ENCODE assay signal across 12 cellular contexts in genomic region chrX:38563006-38563405, GRCh38. TPM values are rescaled to one million over a fixed set of nuclear protein-coding genes. Genes with fewer than 3 reads are reported as not detected.
DNase-seq lines count a peak whose midpoint lies in the region; ATAC-seq, FAIRE-seq and TF ChIP-seq lines count a peak whose summit lies in the region.
"Had no signal": no experiment of that assay in that cellular context is flagged by ENCODE, and none has a peak within 500 bp of the region (broad histone marks: within the 10 kb centered on the region; RNA-seq: fewer than 3 reads in every experiment).

No MANE protein-coding gene starts in this region.

- no peaks in the 10 kb centered on the region for H3K36me3 Mint-ChIP-seq in glutamatergic neuron (ENCODE audit: unreplicated experiment)
- no peaks in the 10 kb centered on the region for H3K36me3 Mint-ChIP-seq in stimulated activated memory B cell treated with anti-CD40 and anti-IgM and Interleukin-4, amounts not matched to agents 10 μg/mL and 1 μg/mL and 100 μg/mL, for 72 hours

- no peak overlapping the region for H3K9ac ChIP-seq in parathyroid adenoma
- H3K9ac ChIP-seq: BLaER1 treated with 17β-estradiol and CSF1 and Interleukin-3, amounts not matched to agents 10 nM and 100 nM had no signal

- ATAC-seq in A549 (no peak), HG03460 (IDR thresholded peaks at IDR 0.05; ENCODE audit: unreplicated experiment) (no peak)
- ATAC-seq in stimulated activated memory B cell treated with anti-CD40 and anti-IgM and Interleukin-4, amounts not matched to agents 10 μg/mL and 1 μg/mL and 100 μg/mL, for 72 hours: no peak

- DNase-seq in A549 (ENCODE audit: low read depth in 1 of 2, low spot score in 1 of 2) (no peak), NCI-H69 (lab: John Stamatoyannopoulos, UW) (peak; percentile 31), glutamatergic neuron (no peak), NCI-H510A treated with DMSO at 0.1 percent for 48 hours (lab: John Stamatoyannopoulos, UW) (no peak), UCSD-AML1 (lab: John Stamatoyannopoulos, UW; ENCODE audit: unreplicated experiment) (no peak)
- DNase-seq: activated gamma-delta T cell treated with Interleukin-2 at 50 U/mL for 16 hours, mesenchymal stem cell had no signal

- H3K4me1 Mint-ChIP-seq in glutamatergic neuron (ENCODE audit: low read depth, unreplicated experiment): no peaks in the 10 kb centered on the region
- peaks cover 6% of the 10 kb centered on the region for H3K4me1 Mint-ChIP-seq in stimulated activated memory B cell treated with anti-CD40 and anti-IgM and Interleukin-4, amounts not matched to agents 10 μg/mL and 1 μg/mL and 100 μg/mL, for 72 hours

- H3K4me3 ChIP-seq in A549: peak overlapping the region; percentile 54; the same call in 2 of the 3 replicates
- H3K4me3 ChIP-seq in parathyroid adenoma (ENCODE audit: low read depth, low read length): peak overlapping the region; percentile 61
- H3K4me3 ChIP-seq: BLaER1 treated with 17β-estradiol and CSF1 and Interleukin-3, amounts not matched to agents 10 nM and 100 nM had no signal

- H3K9me3 Mint-ChIP-seq in glutamatergic neuron (ENCODE audit: unreplicated experiment): peaks cover 5% of the 10 kb centered on the region
- no peaks in the 10 kb centered on the region for H3K9me3 Mint-ChIP-seq in stimulated activated memory B cell treated with anti-CD40 and anti-IgM and Interleukin-4, amounts not matched to agents 10 μg/mL and 1 μg/mL and 100 μg/mL, for 72 hours
- H3K9me3 Mint-ChIP-seq: dendritic cell treated with granulocyte-macrophage colony-stimulating factor and Interleukin-4, amounts not matched to agents 40 ng/mL and 50 ng/mL, for 4 days had no signal

- no peaks in the 10 kb centered on the region for H3K27me3 Mint-ChIP-seq in glutamatergic neuron (ENCODE audit: unreplicated experiment)
- no peaks in the 10 kb centered on the region for H3K27me3 Mint-ChIP-seq in stimulated activated memory B cell treated with anti-CD40 and anti-IgM and Interleukin-4, amounts not matched to agents 10 μg/mL and 1 μg/mL and 100 μg/mL, for 72 hours

- H3K4me1 ChIP-seq in A549 (no peaks in the 10 kb centered on the region), parathyroid adenoma (no peaks in the 10 kb centered on the region)

- 17% methylated on average over 6 of the region's 6 CpGs for WGBS in A549 (ENCODE audit: missing lambda C conversion rate)

- H3K9me3 ChIP-seq in A549 (no peaks in the 10 kb centered on the region; the same call in 2 of the 3 replicates), parathyroid adenoma (ENCODE audit: control insufficient read depth, low read length) (no peaks in the 10 kb centered on the region)
- H3K9me3 ChIP-seq: BLaER1 treated with 17β-estradiol and CSF1 and Interleukin-3, amounts not matched to agents 10 nM and 100 nM had no signal

- TF ChIP-seq RAD21 in A549 (conservative IDR thresholded peaks at IDR 0.05 in 1 of 2, IDR thresholded peaks at IDR 0.05 in 1 of 2): no peak

- peak overlapping the region; percentile 82 for H2AFZ ChIP-seq in parathyroid adenoma

- CTCF ChIA-PET in A549 (lab: Yijun Ruan, JAX): no interaction called here

- H3K27ac ChIP-seq in A549 (no peak overlapping the region), parathyroid adenoma (peak overlapping the region; percentile 24)
- H3K27ac ChIP-seq: BLaER1 treated with 17β-estradiol and CSF1 and Interleukin-3, amounts not matched to agents 10 nM and 100 nM had no signal

- no peaks in the 10 kb centered on the region for H3K27me3 ChIP-seq in parathyroid adenoma (ENCODE audit: control insufficient read depth, insufficient read depth, low read length)
- H3K27me3 ChIP-seq: BLaER1 treated with 17β-estradiol and CSF1 and Interleukin-3, amounts not matched to agents 10 nM and 100 nM had no signal

- H3K4me2 ChIP-seq in A549 (peak overlapping the region; percentile 92), parathyroid adenoma (ENCODE audit: low read length) (peak overlapping the region; percentile 72)
- H3K4me2 ChIP-seq: BLaER1 treated with 17β-estradiol and CSF1 and Interleukin-3, amounts not matched to agents 10 nM and 100 nM had no signal

- H3K27ac Mint-ChIP-seq in glutamatergic neuron (ENCODE audit: unreplicated experiment): peak overlapping the region; percentile 87
- no peak overlapping the region for H3K27ac Mint-ChIP-seq in stimulated activated memory B cell treated with anti-CD40 and anti-IgM and Interleukin-4, amounts not matched to agents 10 μg/mL and 1 μg/mL and 100 μg/mL, for 72 hours
- H3K27ac Mint-ChIP-seq: dendritic cell treated with granulocyte-macrophage colony-stimulating factor and Interleukin-4, amounts not matched to agents 40 ng/mL and 50 ng/mL, for 4 days had no signal

- POLR2A ChIA-PET in A549 (lab: Yijun Ruan, JAX): no interaction called here

- TF ChIP-seq POLR2A in A549 (IDR thresholded peaks at IDR 0.05; ENCODE audit: low read length): no peak

- no peak for TF ChIP-seq CTCF in A549 (IDR thresholded peaks at IDR 0.05)
- TF ChIP-seq CTCF in glutamatergic neuron (IDR thresholded peaks at IDR 0.05; ENCODE audit: partially characterized antibody, unreplicated experiment): no peak
- no peak for TF ChIP-seq CTCF in parathyroid adenoma (IDR thresholded peaks at IDR 0.05)

- H3K36me3 ChIP-seq in parathyroid adenoma (ENCODE audit: control insufficient read depth, insufficient read depth, low read length): no peaks in the 10 kb centered on the region
- H3K36me3 ChIP-seq: BLaER1 treated with 17β-estradiol and CSF1 and Interleukin-3, amounts not matched to agents 10 nM and 100 nM had no signal

- no peaks in the 10 kb centered on the region for H3K79me2 ChIP-seq in parathyroid adenoma

- peak overlapping the region; percentile 92 for H3K4me3 Mint-ChIP-seq in glutamatergic neuron (ENCODE audit: unreplicated experiment)
- H3K4me3 Mint-ChIP-seq in stimulated activated memory B cell treated with anti-CD40 and anti-IgM and Interleukin-4, amounts not matched to agents 10 μg/mL and 1 μg/mL and 100 μg/mL, for 72 hours: no peak overlapping the region
- H3K4me3 Mint-ChIP-seq: dendritic cell treated with granulocyte-macrophage colony-stimulating factor and Interleukin-4, amounts not matched to agents 40 ng/mL and 50 ng/mL, for 4 days had no signal

- FAIRE-seq in A549 (lab: Jason Lieb, UNC): peak; percentile 56

- TF ChIP-seq EP300 in A549 (IDR thresholded peaks at IDR 0.05): no peak

TF ChIP-seq in A549, 52 proteins besides CTCF, POLR2A, EP300 and RAD21:
- TF ChIP-seq KDM1A (IDR thresholded peaks at IDR 0.05; ENCODE audit: low read depth): no peak
- TF ChIP-seq BHLHE40 (IDR thresholded peaks at IDR 0.05; ENCODE audit: low read depth, low read length): no peak

RNA-seq across cellular contexts. Expression of gene TSPAN7, which starts 1.7 kb away (rescaled TPM):
- polyA plus RNA-seq in A549 (2011; rRNA removed) (6.1 and 6.4 TPM in 2 replicates), A549 (2017; fragmentation: RNase III; extraction: RNeasy Plus Mini Kit Qiagen cat#74134 plus additional on column Dnase treatment) (2.4 to 3.1 TPM (median 2.5 TPM) in 3 replicates)
- polyA plus RNA-seq in A549 (2012; cell fraction: cytosol; rRNA removed): 2.1 and 2.2 TPM in 2 replicates
- polyA plus RNA-seq in A549 (2012; cell fraction: nucleus; rRNA removed): 2.4 and 3.8 TPM in 2 replicates
- 2.6 and 7.1 TPM in 2 replicates for polyA minus RNA-seq in A549 (2011; rRNA and poly(A)+ RNA removed)
- 54.0 TPM for total RNA-seq in glutamatergic neuron (ENCODE audit: unreplicated experiment)
